Comparison of ENCODE assay signal across 23 cellular contexts in genomic region chr22:45632791-45633515, GRCh38. TPM values are rescaled to one million over a fixed set of nuclear protein-coding genes. Genes with fewer than 3 reads are reported as not detected.
DNase-seq lines count a peak whose midpoint lies in the region; ATAC-seq and TF ChIP-seq lines count a peak whose summit lies in the region.
"Had no signal": no experiment of that assay in that cellular context is flagged by ENCODE, and none has a peak within 500 bp of the region (broad histone marks: within the 10 kb centered on the region; RNA-seq: fewer than 3 reads in every experiment).

No MANE protein-coding gene starts in this region.

- no peak for TF ChIP-seq POLR2A in body of pancreas (IDR thresholded peaks at IDR 0.05)

- H3K4me3 Mint-ChIP-seq in Caco-2 (ENCODE audit: unreplicated experiment): peak overlapping the region; percentile 23
- no peak overlapping the region for H3K4me3 Mint-ChIP-seq in activated T-cell treated with anti-CD3 and anti-CD28 coated beads, Interleukin-2, amount 50 U/mL, for 72 hours
- H3K4me3 Mint-ChIP-seq: activated CD8-positive, alpha-beta memory T cell treated with anti-CD3 and anti-CD28 coated beads, Interleukin-2, amount 10 ng/mL, durations not matched to agents 7 days and 5 days; CD4-positive, alpha-beta memory T cell; stimulated activated naive CD8-positive, alpha-beta T cell treated with anti-CD3 and anti-CD28 coated beads, Interleukin-15, Interleukin-2, amounts not matched to agents 100 ng/mL and 50 ng/mL, for 24 hours; WTC11 had no signal

- no peak for TF ChIP-seq CTCF in Caco-2 (IDR thresholded peaks at IDR 0.05; ENCODE audit: insufficient read depth in 1 of 2, low read depth in 1 of 2, low read length in 1 of 2, severe bottlenecking in 1 of 2, unreplicated experiment in 1 of 2)
- TF ChIP-seq CTCF in body of pancreas (IDR thresholded peaks at IDR 0.05): no peak
- TF ChIP-seq CTCF in osteoblast (IDR thresholded peaks at IDR 0.05; ENCODE audit: extremely low read depth, low read depth, low read length): no peak

- no peaks in the 10 kb centered on the region for H3K9me3 Mint-ChIP-seq in Caco-2 (ENCODE audit: unreplicated experiment)
- H3K9me3 Mint-ChIP-seq in activated T-cell treated with anti-CD3 and anti-CD28 coated beads, Interleukin-2, amount 50 U/mL, for 72 hours: no peaks in the 10 kb centered on the region
- H3K9me3 Mint-ChIP-seq: CD4-positive, alpha-beta memory T cell; stimulated activated naive CD8-positive, alpha-beta T cell treated with anti-CD3 and anti-CD28 coated beads, Interleukin-15, Interleukin-2, amounts not matched to agents 100 ng/mL and 50 ng/mL, for 24 hours; WTC11 had no signal

- 9 to 11% methylated on average over 15 of the region's 15 CpGs for WGBS in body of pancreas, 2 donors

- H3K27ac ChIP-seq in body of pancreas (peak overlapping the region; percentile 5 to 57 (median 46)), osteoblast (ENCODE audit: low read depth, low read length) (no peak overlapping the region)
- H3K27ac ChIP-seq: prostate gland, vagina had no signal

- peak overlapping the region; percentile 70 for H3K4me2 ChIP-seq in osteoblast (ENCODE audit: insufficient read depth, low read length)

- no peak overlapping the region for H3K4me3 ChIP-seq in Caco-2 (ENCODE audit: low read depth, low read length)
- H3K4me3 ChIP-seq in body of pancreas: no peak overlapping the region
- H3K4me3 ChIP-seq in osteoblast (ENCODE audit: insufficient read depth, low read length): peak overlapping the region; percentile 52
- H3K4me3 ChIP-seq: prostate gland, vagina had no signal

- H3K4me1 Mint-ChIP-seq in Caco-2 (ENCODE audit: low read depth, unreplicated experiment): peaks cover 7% of the 10 kb centered on the region
- H3K4me1 Mint-ChIP-seq in activated T-cell treated with anti-CD3 and anti-CD28 coated beads, Interleukin-2, amount 50 U/mL, for 72 hours (ENCODE audit: low read depth): no peaks in the 10 kb centered on the region
- H3K4me1 Mint-ChIP-seq: CD4-positive, alpha-beta memory T cell had no signal

- H3K9me3 ChIP-seq in Caco-2 (no peaks in the 10 kb centered on the region), body of pancreas (no peaks in the 10 kb centered on the region), osteoblast (ENCODE audit: low read depth, low read length) (no peaks in the 10 kb centered on the region)
- H3K9me3 ChIP-seq: prostate gland, vagina had no signal

- no peaks in the 10 kb centered on the region for H3K27me3 Mint-ChIP-seq in Caco-2 (ENCODE audit: insufficient read depth, unreplicated experiment)
- H3K27me3 Mint-ChIP-seq in activated T-cell treated with anti-CD3 and anti-CD28 coated beads, Interleukin-2, amount 50 U/mL, for 72 hours (ENCODE audit: low read depth): peaks cover 29% of the 10 kb centered on the region

- peak; percentile 65 for ATAC-seq in body of pancreas
- ATAC-seq in left cardiac atrium: peak in 1 of 2 donors; percentile 48
- ATAC-seq in activated T-cell treated with anti-CD3 and anti-CD28 coated beads, Interleukin-2, amount 50 U/mL, for 72 hours (replicated peaks in 1 of 2): no peak
- ATAC-seq: activated CD8-positive, alpha-beta memory T cell treated with anti-CD3 and anti-CD28 coated beads, Interleukin-2, amount 10 ng/mL, durations not matched to agents 7 days and 5 days; WTC11 had no signal

- H3K4me1 ChIP-seq in Caco-2 (no peaks in the 10 kb centered on the region), body of pancreas (peaks cover 20% of the 10 kb centered on the region), osteoblast (ENCODE audit: insufficient read depth, low read length) (peaks cover 4% of the 10 kb centered on the region)
- H3K4me1 ChIP-seq: prostate gland had no signal

- no peaks in the 10 kb centered on the region for H3K36me3 ChIP-seq in Caco-2 (ENCODE audit: control insufficient read depth, insufficient read depth, low read length)
- H3K36me3 ChIP-seq in body of pancreas (replicated peaks in 1 of 2; ENCODE audit: insufficient read depth in 1 of 2, low read depth in 2 of 2): no peaks in the 10 kb centered on the region
- no peaks in the 10 kb centered on the region for H3K36me3 ChIP-seq in osteoblast (ENCODE audit: insufficient read depth, low read length)
- H3K36me3 ChIP-seq: prostate gland, vagina had no signal

- CTCF ChIA-PET in Caco-2 (lab: Charles Lee): interaction anchor here (0.6 kb wide), 1 partner anchor 474 kb away, joined by 3 read pairs; no protein-coding TSS in a partner anchor

- H3K27ac Mint-ChIP-seq in Caco-2 (ENCODE audit: unreplicated experiment): no peak overlapping the region
- no peak overlapping the region for H3K27ac Mint-ChIP-seq in activated T-cell treated with anti-CD3 and anti-CD28 coated beads, Interleukin-2, amount 50 U/mL, for 72 hours
- H3K27ac Mint-ChIP-seq: activated CD8-positive, alpha-beta memory T cell treated with anti-CD3 and anti-CD28 coated beads, Interleukin-2, amount 10 ng/mL, durations not matched to agents 7 days and 5 days; CD4-positive, alpha-beta memory T cell; stimulated activated naive CD8-positive, alpha-beta T cell treated with anti-CD3 and anti-CD28 coated beads, Interleukin-15, Interleukin-2, amounts not matched to agents 100 ng/mL and 50 ng/mL, for 24 hours; WTC11 had no signal

- no peaks in the 10 kb centered on the region for H3K79me2 ChIP-seq in osteoblast (ENCODE audit: insufficient read depth, low read length)

- DNase-seq in Caco-2 (no peak), body of pancreas (peak in 3 of 4 donors; percentile 30 to 34 (median 31)), left cardiac atrium (peak; percentile 37), osteoblast (ENCODE audit: insufficient read length, low spot score, missing footprints) (peak; percentile 87), NCI-H2081 (lab: John Stamatoyannopoulos, UW) (no peak), activated gamma-delta T cell treated with Interleukin-2 at 50 U/mL for 16 hours (no peak)
- no peak for DNase-seq in activated T-cell treated with anti-CD3 and anti-CD28 coated beads, Interleukin-2, amount 50 U/mL, for 72 hours
- DNase-seq in activated CD4-positive, alpha-beta T cell treated with anti-CD3 and anti-CD28 coated beads for 4 hours: no peak
- DNase-seq: ACHN; activated CD8-positive, alpha-beta memory T cell treated with anti-CD3 and anti-CD28 coated beads, Interleukin-2, amount 10 ng/mL, durations not matched to agents 7 days and 5 days; activated gamma-delta T cell; anterior cingulate cortex; CD4-positive, alpha-beta memory T cell; GOT3; NCI-H1436; NCI-H226; NK-92 treated with Interleukin-12 subunit alpha and Interleukin-12 subunit beta, amount 100 ng/mL, for 24 hours; stimulated activated CD4-positive, alpha-beta T cell treated with anti-CD3 and anti-CD28 coated beads, Interleukin-15, amount 100 ng/mL, for 24 hours; T-helper 1 cell had no signal

- no peaks in the 10 kb centered on the region for H3K36me3 Mint-ChIP-seq in Caco-2 (ENCODE audit: insufficient read depth, unreplicated experiment)
- no peaks in the 10 kb centered on the region for H3K36me3 Mint-ChIP-seq in activated T-cell treated with anti-CD3 and anti-CD28 coated beads, Interleukin-2, amount 50 U/mL, for 72 hours (ENCODE audit: insufficient read depth in 2 of 2)
- H3K36me3 Mint-ChIP-seq: activated CD8-positive, alpha-beta memory T cell treated with anti-CD3 and anti-CD28 coated beads, Interleukin-2, amount 10 ng/mL, durations not matched to agents 7 days and 5 days; CD4-positive, alpha-beta memory T cell; WTC11 had no signal

- H4K20me1 ChIP-seq in osteoblast (ENCODE audit: insufficient read depth, low read length): no peaks in the 10 kb centered on the region

- no peaks in the 10 kb centered on the region for H3K27me3 ChIP-seq in Caco-2 (replicated peaks; ENCODE audit: control insufficient read depth, insufficient read depth, low read length)
- no peaks in the 10 kb centered on the region for H3K27me3 ChIP-seq in body of pancreas
- peaks cover 31% of the 10 kb centered on the region for H3K27me3 ChIP-seq in osteoblast (ENCODE audit: insufficient read depth, low read length)
- H3K27me3 ChIP-seq: vagina had no signal

- intact Hi-C loops in Caco-2 (cut with micrococcal nuclease; ENCODE audit: unreplicated experiment): no loop called here
- intact Hi-C loops in body of pancreas (cut with DNase I): no loop called here
- intact Hi-C loops in left cardiac atrium (cut with DNase I): no loop called here

- BruUV-seq in Caco-2 (replicated peaks; lab: Mats Ljungman, UMichigan): no TSS peak

- POLR2A ChIA-PET in Caco-2 (lab: Charles Lee): no interaction called here

- no peak overlapping the region for H2AFZ ChIP-seq in osteoblast (ENCODE audit: low read length)

RNA-seq across cellular contexts. Expression of gene ATXN10, which starts 38.7 kb away (rescaled TPM):
- total RNA-seq in Caco-2 (2022): 132 and 155 TPM in 2 replicates
- total RNA-seq in body of pancreas: 10 to 100 TPM; 61.6 to 69.8 TPM
- 100 to 1,000 TPM; 129 to 143 TPM for total RNA-seq in left cardiac atrium
- total RNA-seq in osteoblast: 130 and 138 TPM in 2 replicates
- 10 to 100 TPM; 88.7 to 93.9 TPM for total RNA-seq in activated T-cell treated with anti-CD3 and anti-CD28 coated beads, Interleukin-2, amount 50 U/mL, for 72 hours

Comparison
In these comparisons a context has a peak if more than half of its experiments do, and no peak if none do; other contexts are left out.
1. DNase-seq: peak in body of pancreas (3 of 4), left cardiac atrium (single experiment) and osteoblast (single experiment); none in Caco-2 (0 of 2), NCI-H2081 (0 of 2), activated gamma-delta T cell treated with Interleukin-2 at 50 U/mL for 16 hours (single experiment), activated T-cell treated with anti-CD3 and anti-CD28 coated beads, Interleukin-2, amount 50 U/mL, for 72 hours (0 of 2) and activated CD4-positive, alpha-beta T cell treated with anti-CD3 and anti-CD28 coated beads for 4 hours (0 of 2).